Comparison of ENCODE assay signal across 1 cellular context in genomic region chr6:30626484-30627366, GRCh38.
A peak's percentile ranks its signal among the peaks of the same experiment; 100 is the strongest.
TF ChIP-seq lines count a peak whose summit lies in the region.

ATAT1 (plus strand) TSS chr6:30626874.

TF ChIP-seq in WTC11, 78 proteins besides CTCF, POLR2A, EP300 and RAD21 (continued from another document):
- TF ChIP-seq ZBTB43 (CRISPR knock-in tag; IDR thresholded peaks at IDR 0.05) (no peak), SMAD4 (CRISPR knock-in tag; IDR thresholded peaks at IDR 0.05) (no peak), E2F4 (CRISPR knock-in tag; IDR thresholded peaks at IDR 0.05; ENCODE audit: borderline replicate concordance, low read depth) (no peak), JAZF1 (CRISPR knock-in tag; IDR thresholded peaks at IDR 0.05) (no peak), AFF4 (CRISPR knock-in tag; IDR thresholded peaks at IDR 0.05; ENCODE audit: borderline replicate concordance) (no peak), PREB (CRISPR knock-in tag; IDR thresholded peaks at IDR 0.05; ENCODE audit: borderline replicate concordance) (no peak), OVOL2 (CRISPR knock-in tag; IDR thresholded peaks at IDR 0.05; ENCODE audit: borderline replicate concordance) (no peak), CDX4 (CRISPR knock-in tag; IDR thresholded peaks at IDR 0.05; ENCODE audit: borderline replicate concordance) (no peak), ZNF317 (CRISPR knock-in tag; IDR thresholded peaks at IDR 0.05; ENCODE audit: borderline replicate concordance, low read depth) (no peak), NR1H2 (CRISPR knock-in tag; IDR thresholded peaks at IDR 0.05) (no peak), TEAD1 (CRISPR knock-in tag; IDR thresholded peaks at IDR 0.05) (no peak; the same call in 1 of the 2 replicates), ZBTB21 (CRISPR knock-in tag; IDR thresholded peaks at IDR 0.05; ENCODE audit: borderline replicate concordance) (no peak; the same call in 1 of the 2 replicates), MYBL2 (CRISPR knock-in tag; IDR thresholded peaks at IDR 0.05) (no peak), ATF6 (CRISPR knock-in tag; IDR thresholded peaks at IDR 0.05) (no peak), FOXJ3 (CRISPR knock-in tag; IDR thresholded peaks at IDR 0.05; ENCODE audit: borderline replicate concordance) (no peak), ZNF512 (CRISPR knock-in tag; IDR thresholded peaks at IDR 0.05; ENCODE audit: borderline replicate concordance) (no peak), ZNF281 (CRISPR knock-in tag; IDR thresholded peaks at IDR 0.05) (no peak), EMX1 (CRISPR knock-in tag; IDR thresholded peaks at IDR 0.05) (peak; percentile 89), ERG (CRISPR knock-in tag; IDR thresholded peaks at IDR 0.05) (peak; percentile 70; the same call in 1 of the 2 replicates), ELF4 (CRISPR knock-in tag; IDR thresholded peaks at IDR 0.05; ENCODE audit: low read depth) (no peak), ESRRA (CRISPR knock-in tag; IDR thresholded peaks at IDR 0.05; ENCODE audit: borderline replicate concordance) (no peak), MXD4 (CRISPR knock-in tag; IDR thresholded peaks at IDR 0.05; ENCODE audit: borderline replicate concordance) (no peak), HMGA2 (CRISPR knock-in tag; IDR thresholded peaks at IDR 0.05) (no peak), PRDM15 (CRISPR knock-in tag; IDR thresholded peaks at IDR 0.05) (peak; percentile 43; the same call in 1 of the 2 replicates), IRF2 (CRISPR knock-in tag; IDR thresholded peaks at IDR 0.05; ENCODE audit: borderline replicate concordance, low read depth) (no peak), RORB (CRISPR knock-in tag; IDR thresholded peaks at IDR 0.05) (no peak), ZNF138 (CRISPR knock-in tag; conservative IDR thresholded peaks at IDR 0.05) (no peak), FOXK1 (CRISPR knock-in tag; IDR thresholded peaks at IDR 0.05) (peak; percentile 78), ZNF423 (CRISPR knock-in tag; IDR thresholded peaks at IDR 0.05) (no peak), ZNF232 (CRISPR knock-in tag; IDR thresholded peaks at IDR 0.05) (no peak)
TF ChIP-seq in WTC11: peak in this region for 17.
